Comparison of ENCODE assay signal across 1 cellular context in genomic region chr1:161305872-161306519, GRCh38.
TF ChIP-seq lines count a peak whose summit lies in the region.

No MANE protein-coding gene starts in this region.

TF ChIP-seq in HepG2, 621 proteins besides CTCF, POLR2A, EP300 and RAD21 (continued from another document and continues in another):
- TF ChIP-seq TFDP1 (CRISPR knock-in tag; IDR thresholded peaks at IDR 0.05; ENCODE audit: borderline replicate concordance) (0 out of 2 replicates have a peak, but pooled peaks have one; percentile 26), ZNF749 (CRISPR knock-in tag; IDR thresholded peaks at IDR 0.05; ENCODE audit: borderline replicate concordance) (no peak), ZNF138 (CRISPR knock-in tag; IDR thresholded peaks at IDR 0.05; ENCODE audit: low read depth) (no peak), SMARCE1 (IDR thresholded peaks at IDR 0.05; ENCODE audit: borderline replicate concordance) (no peak), ZMAT3 (CRISPR knock-in tag; conservative IDR thresholded peaks at IDR 0.05) (no peak), MTF2 (CRISPR knock-in tag; IDR thresholded peaks at IDR 0.05; ENCODE audit: borderline replicate concordance) (no peak), ZNF281 (CRISPR knock-in tag; IDR thresholded peaks at IDR 0.05; ENCODE audit: borderline replicate concordance) (peak; percentile 50; the same call in 1 of the 2 replicates), TOE1 (CRISPR knock-in tag; IDR thresholded peaks at IDR 0.05) (no peak), NFKB2 (CRISPR knock-in tag; IDR thresholded peaks at IDR 0.05; ENCODE audit: borderline replicate concordance) (no peak), CHCHD3 (CRISPR knock-in tag; IDR thresholded peaks at IDR 0.05) (no peak), ZNF556 (CRISPR knock-in tag; IDR thresholded peaks at IDR 0.05; ENCODE audit: borderline replicate concordance) (peak; percentile 21; the same call in 1 of the 2 replicates), ZSCAN12 (CRISPR knock-in tag; IDR thresholded peaks at IDR 0.05) (no peak), NFYC (CRISPR knock-in tag; IDR thresholded peaks at IDR 0.05) (no peak), MTF1 (CRISPR knock-in tag; IDR thresholded peaks at IDR 0.05) (no peak), CENPT (CRISPR knock-in tag; IDR thresholded peaks at IDR 0.05; ENCODE audit: low read depth) (no peak), CBFB (CRISPR knock-in tag; IDR thresholded peaks at IDR 0.05) (no peak), PHF8 (CRISPR knock-in tag; IDR thresholded peaks at IDR 0.05) (peak; percentile 54; the same call in 1 of the 2 replicates), THYN1 (CRISPR knock-in tag; IDR thresholded peaks at IDR 0.05; ENCODE audit: borderline replicate concordance, low read depth) (no peak), ZBTB39 (CRISPR knock-in tag; IDR thresholded peaks at IDR 0.05) (no peak), NKX3-1 (CRISPR knock-in tag; IDR thresholded peaks at IDR 0.05) (no peak), THAP7 (CRISPR knock-in tag; IDR thresholded peaks at IDR 0.05) (no peak), ZNF18 (CRISPR knock-in tag; IDR thresholded peaks at IDR 0.05; ENCODE audit: insufficient replicate concordance) (no peak), THAP8 (CRISPR knock-in tag; IDR thresholded peaks at IDR 0.05; ENCODE audit: borderline replicate concordance) (no peak), ZBTB20 (CRISPR knock-in tag; IDR thresholded peaks at IDR 0.05; ENCODE audit: borderline replicate concordance, low read depth) (no peak), POLR2G (IDR thresholded peaks at IDR 0.05; ENCODE audit: low read depth, low read length) (no peak), ZBTB42 (CRISPR knock-in tag; IDR thresholded peaks at IDR 0.05) (no peak), ZSCAN30 (CRISPR knock-in tag; IDR thresholded peaks at IDR 0.05) (no peak), ZNF382 (CRISPR knock-in tag; IDR thresholded peaks at IDR 0.05; ENCODE audit: borderline replicate concordance) (no peak), ATRX (CRISPR knock-in tag; IDR thresholded peaks at IDR 0.05; ENCODE audit: borderline replicate concordance) (no peak), REL (CRISPR knock-in tag; conservative IDR thresholded peaks at IDR 0.05) (no peak), BCLAF1 (IDR thresholded peaks at IDR 0.05) (no peak), THAP9 (CRISPR knock-in tag; IDR thresholded peaks at IDR 0.05; ENCODE audit: borderline replicate concordance) (0 out of 2 replicates have a peak, but pooled peaks have one; percentile 30), PRDM4 (CRISPR knock-in tag; IDR thresholded peaks at IDR 0.05; ENCODE audit: borderline replicate concordance) (no peak), BHLHE40 (IDR thresholded peaks at IDR 0.05; ENCODE audit: low read length) (no peak), JUN (CRISPR knock-in tag; IDR thresholded peaks at IDR 0.05) (no peak), ZHX1 (CRISPR knock-in tag; IDR thresholded peaks at IDR 0.05; ENCODE audit: low read depth) (no peak)
